In the genomic region with DNA sequence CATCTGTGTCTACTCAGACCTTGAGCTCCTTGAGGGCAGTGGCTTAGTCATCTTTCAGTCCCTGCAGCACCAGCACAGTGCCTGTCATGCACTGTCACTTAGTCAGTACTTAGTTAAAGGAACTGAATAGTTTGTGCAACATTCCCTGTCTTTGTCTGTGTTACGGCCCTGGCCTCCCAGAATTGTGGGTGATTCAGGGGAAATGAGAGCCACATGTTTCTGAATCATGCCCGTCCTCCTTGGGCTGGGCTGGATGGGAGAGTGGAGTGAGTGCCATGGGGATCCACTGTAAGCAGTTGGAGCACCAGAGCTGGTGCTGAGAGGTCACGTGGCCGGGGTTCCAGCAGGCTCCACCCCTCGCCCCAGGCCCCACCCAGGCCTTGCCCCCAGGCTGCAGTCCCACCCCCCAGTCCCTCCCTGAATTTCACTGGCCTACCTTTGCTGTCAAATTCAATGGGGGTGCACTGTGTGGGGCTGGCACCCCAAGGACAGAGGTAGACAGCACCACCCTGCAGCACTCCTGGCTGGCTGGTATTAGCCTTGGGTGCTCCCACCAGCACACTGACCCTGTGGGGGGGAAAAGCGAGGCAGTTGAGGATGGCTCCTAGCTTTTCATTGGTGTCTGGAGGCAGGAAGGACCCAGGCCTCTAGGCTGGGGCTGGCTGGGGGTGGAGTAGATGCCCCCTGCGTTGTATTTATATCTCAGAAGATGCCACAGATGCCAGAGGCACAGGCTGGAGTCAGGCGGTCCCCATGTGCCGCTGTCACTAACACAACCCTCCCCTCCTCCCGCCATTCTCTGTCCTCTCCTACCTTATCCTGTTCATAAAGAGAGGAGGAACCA, we compare ENCODE assay signal across 8 cellular contexts. TPM values are rescaled to one million over a fixed set of nuclear protein-coding genes. Genes with fewer than 3 reads are reported as not detected.
A peak's percentile ranks its signal among the peaks of the same experiment; 100 is the strongest.
DNase-seq lines count a peak whose midpoint lies in the region; TF ChIP-seq lines count a peak whose summit lies in the region.

No MANE protein-coding gene starts in this region.

- H3K4me3 ChIP-seq in fibroblast of mammary gland (ENCODE audit: control insufficient read depth, low read depth, low read length): no peak overlapping the region

- no peak for TF ChIP-seq CTCF in fibroblast of mammary gland (conservative IDR thresholded peaks at IDR 0.05; ENCODE audit: control insufficient read depth, insufficient read depth, low read depth, low read length)

- DNase-seq in A172 (ENCODE audit: low spot score) (peak; percentile 97), Kasumi-1 (lab: John Stamatoyannopoulos, UW) (peak; percentile 66 to 70), fibroblast of mammary gland (ENCODE audit: low read depth) (peak; percentile 99), pulmonary artery endothelial cell (ENCODE audit: low read depth, low spot score) (peak; percentile 80), NCI-H748 treated with DMSO at 0.1 percent for 48 hours (lab: John Stamatoyannopoulos, UW) (no peak), NCI-H128 (lab: John Stamatoyannopoulos, UW; ENCODE audit: unreplicated experiment) (no peak), COLO668 (lab: John Stamatoyannopoulos, UW; ENCODE audit: unreplicated experiment) (no peak)
- peak; percentile 70 for DNase-seq in activated T-cell treated with anti-CD3 and anti-CD28 coated beads, Interleukin-2, amount 50 U/mL, for 1 hour

RNA-seq across cellular contexts. Expression of a gene that starts 7.4 kb away (rescaled TPM):
- total RNA-seq in A172 (2014; rRNA removed; shearing (Covaris generic)): 215 and 219 TPM in 2 replicates
- 848 and 1,153 TPM in 2 replicates for total RNA-seq in pulmonary artery endothelial cell

RNA-seq across cellular contexts. Expression of a gene that starts 27.1 kb away (rescaled TPM):
- total RNA-seq in A172 (2014; rRNA removed; shearing (Covaris generic)): 1.3 and 5.3 TPM in 2 replicates
- total RNA-seq in pulmonary artery endothelial cell: 0.74 and 0.79 TPM in 2 replicates

RNA-seq across cellular contexts. Expression of a gene that starts 47.3 kb away (rescaled TPM):
- not detected in 2 replicates for total RNA-seq in A172 (2014; rRNA removed; shearing (Covaris generic))
- not detected in 2 replicates for total RNA-seq in pulmonary artery endothelial cell

Comparison
In these comparisons a context has a peak if more than half of its experiments do, and no peak if none do; other contexts are left out.
1. DNase-seq: peak in A172 (single experiment), Kasumi-1 (2 of 2), activated T-cell treated with anti-CD3 and anti-CD28 coated beads, Interleukin-2, amount 50 U/mL, for 1 hour (single experiment), fibroblast of mammary gland (single experiment) and pulmonary artery endothelial cell (single experiment); none in NCI-H748 treated with DMSO at 0.1 percent for 48 hours (single experiment), NCI-H128 (single experiment) and COLO668 (single experiment).